ENCODE assay signal across 9 cellular contexts in genomic region chr12:120252071-120252906, GRCh38. TPM values are rescaled to one million over a fixed set of nuclear protein-coding genes. Genes with fewer than 3 reads are reported as not detected.
DNase-seq lines count a peak whose midpoint lies in the region; ATAC-seq and TF ChIP-seq lines count a peak whose summit lies in the region.
"Had no signal": no experiment of that assay in that cellular context is flagged by ENCODE, and none has a peak within 500 bp of the region (broad histone marks: within the 10 kb centered on the region; RNA-seq: fewer than 3 reads in every experiment).

No MANE protein-coding gene starts in this region.

- no peak for ATAC-seq in GM18517 (IDR thresholded peaks at IDR 0.05; ENCODE audit: unreplicated experiment)

- DNase-seq in A172 (ENCODE audit: low spot score) = peak; percentile 72
- DNase-seq in activated T-helper 2 cell treated with anti-CD3 and anti-CD28 coated beads, Interferon-gamma antibody, Interleukin-2, Interleukin-4, amounts not matched to agents 10 μg/mL and 5 μg/mL and 100 μg/mL, durations not matched to agents 14 hours and 24 hours and 36 hours (ENCODE audit: low spot score) = peak; percentile 78
- DNase-seq in Ammon's horn (ENCODE audit: low spot score) = no peak
- DNase-seq in OCI-M2 (lab: John Stamatoyannopoulos, UW; ENCODE audit: unreplicated experiment) = no peak
- DNase-seq in SKM-1 (lab: John Stamatoyannopoulos, UW; ENCODE audit: unreplicated experiment) = no peak

- H3K36me3 Mint-ChIP-seq in activated T-helper 2 cell treated with anti-CD3 and anti-CD28 coated beads, Interferon-gamma antibody, Interleukin-2, Interleukin-4, amounts not matched to agents 10 μg/mL and 5 μg/mL and 100 μg/mL, durations not matched to agents 14 hours and 24 hours and 36 hours (ENCODE audit: low read depth) = peaks cover 42% of the 10 kb centered on the region

- H3K9ac ChIP-seq in OCI-LY3 (ENCODE audit: low read length) = no peak overlapping the region
- H3K9ac ChIP-seq: KMS-11 had no signal

- H3K27ac ChIP-seq in OCI-LY3 (ENCODE audit: low read length) = no peak overlapping the region
- peak overlapping the region; percentile 99 for H3K27ac ChIP-seq in neutrophil
- H3K27ac ChIP-seq: KMS-11 had no signal

- H3K27me3 ChIP-seq in OCI-LY3 (ENCODE audit: low read depth, low read length) (peaks cover 36% of the 10 kb centered on the region), neutrophil (no peaks in the 10 kb centered on the region)

- no peaks in the 10 kb centered on the region for H3K79me2 ChIP-seq in OCI-LY3 (ENCODE audit: low read length)

- intact Hi-C loops in activated T-helper 2 cell treated with anti-CD3 and anti-CD28 coated beads, Interferon-gamma antibody, Interleukin-2, Interleukin-4, amounts not matched to agents 10 μg/mL and 5 μg/mL and 100 μg/mL, durations not matched to agents 14 hours and 24 hours and 36 hours (cut with micrococcal nuclease) = loop anchor here (1.0 to 5.0 kb wide), 4 partner anchors 12 to 135 kb away; partner anchors contain the start of genes RAB35 and RNU4-2

- no peak overlapping the region for H3K4me3 ChIP-seq in OCI-LY3 (ENCODE audit: low read length)
- peak overlapping the region; percentile 36 to 62 for H3K4me3 ChIP-seq in neutrophil (ENCODE audit: low read depth in 1 of 2, low read length in 1 of 2)

- no peaks in the 10 kb centered on the region for H3K36me3 ChIP-seq in OCI-LY3 (replicated peaks; ENCODE audit: low read depth, low read length)
- peaks cover 18% of the 10 kb centered on the region for H3K36me3 ChIP-seq in neutrophil

- H2AFZ ChIP-seq in OCI-LY3 (ENCODE audit: low read depth, low read length) = no peak overlapping the region

- 0 out of 2 replicates have a peak overlapping the region, but pooled peaks have one; percentile 1 for H3K4me2 ChIP-seq in OCI-LY3 (ENCODE audit: low read length)
- H3K4me2 ChIP-seq: KMS-11 had no signal

- no peaks in the 10 kb centered on the region for H3K27me3 Mint-ChIP-seq in activated T-helper 2 cell treated with anti-CD3 and anti-CD28 coated beads, Interferon-gamma antibody, Interleukin-2, Interleukin-4, amounts not matched to agents 10 μg/mL and 5 μg/mL and 100 μg/mL, durations not matched to agents 14 hours and 24 hours and 36 hours (ENCODE audit: low read depth)

- TF ChIP-seq CTCF in OCI-LY3 (IDR thresholded peaks at IDR 0.05; ENCODE audit: low read depth, low read length) (no peak), neutrophil (IDR thresholded peaks at IDR 0.05) (peak; percentile 52)

- H3K4me3 Mint-ChIP-seq in activated T-helper 2 cell treated with anti-CD3 and anti-CD28 coated beads, Interferon-gamma antibody, Interleukin-2, Interleukin-4, amounts not matched to agents 10 μg/mL and 5 μg/mL and 100 μg/mL, durations not matched to agents 14 hours and 24 hours and 36 hours (ENCODE audit: low read depth) = peak overlapping the region; percentile 68

- peak overlapping the region; percentile 83 for H3K27ac Mint-ChIP-seq in activated T-helper 2 cell treated with anti-CD3 and anti-CD28 coated beads, Interferon-gamma antibody, Interleukin-2, Interleukin-4, amounts not matched to agents 10 μg/mL and 5 μg/mL and 100 μg/mL, durations not matched to agents 14 hours and 24 hours and 36 hours

- H3K9me3 ChIP-seq in OCI-LY3 (ENCODE audit: insufficient read depth, low read length) (no peaks in the 10 kb centered on the region), neutrophil (no peaks in the 10 kb centered on the region)

- peaks cover 70% of the 10 kb centered on the region for H3K4me1 Mint-ChIP-seq in activated T-helper 2 cell treated with anti-CD3 and anti-CD28 coated beads, Interferon-gamma antibody, Interleukin-2, Interleukin-4, amounts not matched to agents 10 μg/mL and 5 μg/mL and 100 μg/mL, durations not matched to agents 14 hours and 24 hours and 36 hours (ENCODE audit: low read depth)

- H3K4me1 ChIP-seq in OCI-LY3 (ENCODE audit: low read length) (peaks cover 21% of the 10 kb centered on the region), neutrophil (ENCODE audit: control insufficient read depth in 1 of 2, insufficient read depth in 1 of 2, low read depth in 1 of 2, low read length in 1 of 2) (peaks cover 98 to 99% of the 10 kb centered on the region in 2 experiments)

- peaks cover 4% of the 10 kb centered on the region; the same call in 1 of the 2 replicates for H4K20me1 ChIP-seq in OCI-LY3 (ENCODE audit: insufficient read depth, low read length)

- H3K9me3 Mint-ChIP-seq in activated T-helper 2 cell treated with anti-CD3 and anti-CD28 coated beads, Interferon-gamma antibody, Interleukin-2, Interleukin-4, amounts not matched to agents 10 μg/mL and 5 μg/mL and 100 μg/mL, durations not matched to agents 14 hours and 24 hours and 36 hours = no peaks in the 10 kb centered on the region

RNA-seq across cellular contexts. Expression of gene PXN, which starts 13.2 kb away (rescaled TPM):
- 136 and 156 TPM in 2 replicates for total RNA-seq in A172 (2014; rRNA removed; shearing (Covaris generic))
- 44.4 and 45.4 TPM in 2 replicates for total RNA-seq in activated T-helper 2 cell treated with anti-CD3 and anti-CD28 coated beads, Interferon-gamma antibody, Interleukin-2, Interleukin-4, amounts not matched to agents 10 μg/mL and 5 μg/mL and 100 μg/mL, durations not matched to agents 14 hours and 24 hours and 36 hours

RNA-seq across cellular contexts. Expression of gene RNU4-2, which starts 39.4 kb away (rescaled TPM):
- total RNA-seq in A172 (2014; rRNA removed; shearing (Covaris generic)) = under 0.01 TPM in 2 replicates
- 5,714 and 6,075 TPM in 2 replicates for total RNA-seq in activated T-helper 2 cell treated with anti-CD3 and anti-CD28 coated beads, Interferon-gamma antibody, Interleukin-2, Interleukin-4, amounts not matched to agents 10 μg/mL and 5 μg/mL and 100 μg/mL, durations not matched to agents 14 hours and 24 hours and 36 hours

RNA-seq across cellular contexts. Expression of gene RNU4-1, which starts 40.7 kb away (rescaled TPM):
- total RNA-seq in A172 (2014; rRNA removed; shearing (Covaris generic)) = under 0.01 TPM in 2 replicates
- 2,603 and 2,662 TPM in 2 replicates for total RNA-seq in activated T-helper 2 cell treated with anti-CD3 and anti-CD28 coated beads, Interferon-gamma antibody, Interleukin-2, Interleukin-4, amounts not matched to agents 10 μg/mL and 5 μg/mL and 100 μg/mL, durations not matched to agents 14 hours and 24 hours and 36 hours

RNA-seq across cellular contexts. Expression of gene SIRT4, which starts 49.8 kb away (rescaled TPM):
- total RNA-seq in A172 (2014; rRNA removed; shearing (Covaris generic)) = 1.3 and 1.4 TPM in 2 replicates
- total RNA-seq in activated T-helper 2 cell treated with anti-CD3 and anti-CD28 coated beads, Interferon-gamma antibody, Interleukin-2, Interleukin-4, amounts not matched to agents 10 μg/mL and 5 μg/mL and 100 μg/mL, durations not matched to agents 14 hours and 24 hours and 36 hours = 2.0 and 2.2 TPM in 2 replicates

RNA-seq across cellular contexts. Expression of gene RPLP0, which starts 51.4 kb away (rescaled TPM):
- 2,135 and 2,569 TPM in 2 replicates for total RNA-seq in A172 (2014; rRNA removed; shearing (Covaris generic))
- 2,950 and 3,019 TPM in 2 replicates for total RNA-seq in activated T-helper 2 cell treated with anti-CD3 and anti-CD28 coated beads, Interferon-gamma antibody, Interleukin-2, Interleukin-4, amounts not matched to agents 10 μg/mL and 5 μg/mL and 100 μg/mL, durations not matched to agents 14 hours and 24 hours and 36 hours

Comparison
In these comparisons a context has a peak if more than half of its experiments do, and no peak if none do; other contexts are left out.
1. DNase-seq: peak in A172 (single experiment) and activated T-helper 2 cell treated with anti-CD3 and anti-CD28 coated beads, Interferon-gamma antibody, Interleukin-2, Interleukin-4, amounts not matched to agents 10 μg/mL and 5 μg/mL and 100 μg/mL, durations not matched to agents 14 hours and 24 hours and 36 hours (single experiment); none in Ammon's horn (single experiment), OCI-M2 (single experiment) and SKM-1 (single experiment).
2. RNA of gene RNU4-2, which starts 39.4 kb away (total RNA-seq): 5,714 to 6,075 TPM in activated T-helper 2 cell treated with anti-CD3 and anti-CD28 coated beads, Interferon-gamma antibody, Interleukin-2, Interleukin-4, amounts not matched to agents 10 μg/mL and 5 μg/mL and 100 μg/mL, durations not matched to agents 14 hours and 24 hours and 36 hours; under 0.01 TPM in A172; every median in the first group is over 1,000 times any median in the second.
3. RNA of gene RNU4-1, which starts 40.7 kb away (total RNA-seq): 2,603 to 2,662 TPM in activated T-helper 2 cell treated with anti-CD3 and anti-CD28 coated beads, Interferon-gamma antibody, Interleukin-2, Interleukin-4, amounts not matched to agents 10 μg/mL and 5 μg/mL and 100 μg/mL, durations not matched to agents 14 hours and 24 hours and 36 hours; under 0.01 TPM in A172; every median in the first group is over 1,000 times any median in the second.